Comparison of ENCODE assay signal across 25 cellular contexts in the genomic region with DNA sequence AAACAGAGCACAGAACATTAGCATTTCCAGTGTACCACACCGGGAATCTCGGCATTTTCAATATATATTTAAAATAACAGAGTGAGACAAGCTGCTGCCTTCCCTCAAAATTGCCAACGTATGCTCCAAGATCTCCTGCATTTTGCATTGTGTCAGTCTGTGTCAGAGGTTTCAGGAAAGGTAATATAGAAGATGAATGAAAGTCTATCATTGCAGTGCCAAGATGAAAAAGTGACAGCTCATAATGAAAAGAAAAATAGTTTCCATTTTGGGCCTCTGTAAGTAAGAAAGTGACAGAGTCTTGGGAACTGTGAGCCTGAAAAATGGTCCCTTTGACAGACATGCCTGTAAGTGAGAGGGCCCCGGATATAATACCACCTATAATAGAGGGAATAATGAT.
"Had no signal": no experiment of that assay in that cellular context is flagged by ENCODE, and none has a peak within 500 bp of the region (broad histone marks: within the 10 kb centered on the region; RNA-seq: fewer than 3 reads in every experiment).

No MANE protein-coding gene starts in this region.

- H3K4me3 ChIP-seq: stomach, suprapubic skin, testis, thoracic aorta, thyroid gland, tibial artery, tibial nerve, transverse colon, upper lobe of left lung, upper lobe of right lung, uterus, vagina had no signal

- H3K36me3 ChIP-seq: stomach, suprapubic skin, thoracic aorta, thyroid gland, tibial artery, tibial nerve, transverse colon, upper lobe of left lung, upper lobe of right lung, uterus, vagina had no signal

- FAIRE-seq: urothelium cell line had no signal

- DNase-seq: stimulated activated CD4-positive, alpha-beta T cell treated with anti-CD3 and anti-CD28 coated beads, Interleukin-2, amount 100 ng/mL, for 48 hours; stimulated activated CD4-positive, alpha-beta T cell treated with anti-CD3 and anti-CD28 coated beads, Interleukin-4, amount 100 ng/mL, for 1 hour; stimulated activated CD4-positive, alpha-beta T cell treated with anti-CD3 and anti-CD28 coated beads, Interleukin-4, amount 100 ng/mL, for 24 hours; stimulated activated CD4-positive, alpha-beta T cell treated with anti-CD3 and anti-CD28 coated beads, Interleukin-4, amount 100 ng/mL, for 4 hours; stimulated activated CD8-positive, alpha-beta memory T cell treated with anti-CD3 and anti-CD28 coated beads, Interleukin-4, amount 100 ng/mL, for 48 hours; stimulated activated naive B cell treated with anti-CD40 and anti-IgM and Interleukin-4, amounts not matched to agents 10 μg/mL and 1 μg/mL and 100 μg/mL, for 72 hours; stimulated activated naive CD4-positive, alpha-beta T cell; stimulated activated naive CD4-positive, alpha-beta T cell treated with Interleukin-2 at 50 U/mL for 16 hours; stimulated activated naive CD8-positive, alpha-beta T cell treated with anti-CD3 and anti-CD28 coated beads, Interleukin-15, amount 100 ng/mL, for 72 hours; stimulated activated naive CD8-positive, alpha-beta T cell treated with anti-CD3 and anti-CD28 coated beads, Interleukin-15, Interleukin-2, amounts not matched to agents 100 U/mL and 50 U/mL, for 24 hours; stomach; substantia nigra; testis; thyroid gland; tibial artery; transverse colon; trophoblast cell; upper lobe of left lung; upper lobe of right lung; uterus had no signal

- H3K9me3 ChIP-seq: stomach, suprapubic skin, testis, thoracic aorta, thyroid gland, tibial artery, transverse colon, upper lobe of left lung, upper lobe of right lung, uterus, vagina had no signal

- H3K27me3 ChIP-seq: stomach, suprapubic skin, testis, thyroid gland, tibial artery, tibial nerve, transverse colon, upper lobe of left lung, upper lobe of right lung, uterus, vagina had no signal

- H3K27ac ChIP-seq: stomach, suprapubic skin, testis, thoracic aorta, thyroid gland, tibial artery, tibial nerve, transverse colon, upper lobe of left lung, upper lobe of right lung, uterus, vagina had no signal
